Comparison of ENCODE assay signal across 9 cellular contexts in genomic region chr11:57800444-57801184, GRCh38. TPM values are rescaled to one million over a fixed set of nuclear protein-coding genes. Genes with fewer than 3 reads are reported as not detected.
DNase-seq lines count a peak whose midpoint lies in the region; ATAC-seq and TF ChIP-seq lines count a peak whose summit lies in the region.
"Had no signal": no experiment of that assay in that cellular context is flagged by ENCODE, and none has a peak within 500 bp of the region (broad histone marks: within the 10 kb centered on the region; RNA-seq: fewer than 3 reads in every experiment).

No MANE protein-coding gene starts in this region.

- peak; percentile 83 for TF ChIP-seq CTCF in HL-60 (IDR thresholded peaks at IDR 0.05; ENCODE audit: insufficient read depth, low read length)

- in situ Hi-C loops in G401 (cut with HindIII; ENCODE audit: low sequenced_read_pairs): no loop called here

- ATAC-seq in GM21390 (IDR thresholded peaks at IDR 0.05; ENCODE audit: unreplicated experiment) (peak; percentile 87), left cardiac atrium (peak; percentile 69 to 73)

- intact Hi-C loops in left cardiac atrium (cut with DNase I): loop anchor here in 1 of 2 donors (2.0 to 5.0 kb wide), 2 partner anchors 50 to 133 kb away; partner anchors contain the start of genes BTBD18 and ZDHHC5

- peak; percentile 78 for DNase-seq in G401 (ENCODE audit: low spot score)
- peak; percentile 35 to 48 for DNase-seq in HL-60 (ENCODE audit: low read depth in 1 of 2, low spot score in 1 of 2)
- DNase-seq in NCI-H748 treated with DMSO at 0.1 percent for 48 hours (lab: John Stamatoyannopoulos, UW): peak; percentile 96
- no peak for DNase-seq in left cardiac atrium
- peak; percentile 71 for DNase-seq in retina
- no peak for DNase-seq in UCSD-AML1 (lab: John Stamatoyannopoulos, UW; ENCODE audit: unreplicated experiment)

- no peak overlapping the region for H3K27ac ChIP-seq in HL-60 (replicated peaks)
- H3K27ac ChIP-seq in angular gyrus (ENCODE audit: low read depth, low read length): peak overlapping the region; percentile 71

- H3K27me3 ChIP-seq in HL-60 (ENCODE audit: insufficient read depth, poor library complexity, severe bottlenecking): no peaks in the 10 kb centered on the region

- no peak overlapping the region for H3K4me3 ChIP-seq in HL-60 (replicated peaks; ENCODE audit: insufficient read depth, low read length)

RNA-seq across cellular contexts. Expression of gene CTNND1, which starts 39.0 kb away (rescaled TPM):
- total RNA-seq in G401 (2014; rRNA removed; shearing (Covaris generic)): 33.5 and 47.7 TPM in 2 replicates
- 10 to 100 TPM; 75.2 to 82.0 TPM for total RNA-seq in left cardiac atrium

RNA-seq across cellular contexts. Expression of gene BTBD18, which starts 49.0 kb away (rescaled TPM):
- not detected in 2 replicates for total RNA-seq in G401 (2014; rRNA removed; shearing (Covaris generic))
- total RNA-seq in left cardiac atrium: not detected
- total RNA-seq: mononuclear cell had no signal

RNA-seq across cellular contexts. Expression of gene SELENOH, which starts 59.3 kb away (rescaled TPM):
- 184 and 229 TPM in 2 replicates for total RNA-seq in G401 (2014; rRNA removed; shearing (Covaris generic))
- 100 to 1,000 TPM in 1 of 2 donors, 10 to 100 TPM in 1; 99.1 to 116 TPM for total RNA-seq in left cardiac atrium

Comparison
In these comparisons a context has a peak if more than half of its experiments do, and no peak if none do; other contexts are left out.
1. DNase-seq: peak in G401 (single experiment), HL-60 (2 of 2), NCI-H748 treated with DMSO at 0.1 percent for 48 hours (single experiment) and retina (single experiment); none in left cardiac atrium (single experiment) and UCSD-AML1 (single experiment).